Comparison of ENCODE assay signal across 16 cellular contexts in genomic region chr11:9745411-9746211, GRCh38.
A peak's percentile ranks its signal among the peaks of the same experiment; 100 is the strongest.
DNase-seq lines count a peak whose midpoint lies in the region; ATAC-seq, FAIRE-seq and TF ChIP-seq lines count a peak whose summit lies in the region.
"Had no signal": no experiment of that assay in that cellular context is flagged by ENCODE, and none has a peak within 500 bp of the region (broad histone marks: within the 10 kb centered on the region; RNA-seq: fewer than 3 reads in every experiment).

No MANE protein-coding gene starts in this region.

- H3K36me3 Mint-ChIP-seq in chondrocyte (ENCODE audit: low read depth), result peaks cover 27% of the 10 kb centered on the region
- peaks cover 42 to 57% of the 10 kb centered on the region in 2 donors for H3K36me3 Mint-ChIP-seq in CD14-positive monocyte
- H3K36me3 Mint-ChIP-seq in activated naive CD4-positive, alpha-beta T cell treated with anti-CD3 and anti-CD28 coated beads, Interleukin-2, amount 10 ng/mL, durations not matched to agents 7 days and 5 days, result peaks cover 6% of the 10 kb centered on the region

- peaks cover 3% of the 10 kb centered on the region for H3F3A ChIP-seq in PC-3 (ENCODE audit: low read length, unreplicated experiment)

- H3K27me3 Mint-ChIP-seq in chondrocyte (ENCODE audit: low read depth), result no peaks in the 10 kb centered on the region
- no peaks in the 10 kb centered on the region for H3K27me3 Mint-ChIP-seq in CD14-positive monocyte (ENCODE audit: low read depth in 3 of 3)
- peaks cover 3% of the 10 kb centered on the region for H3K27me3 Mint-ChIP-seq in activated naive CD4-positive, alpha-beta T cell treated with anti-CD3 and anti-CD28 coated beads, Interleukin-2, amount 10 ng/mL, durations not matched to agents 7 days and 5 days

- no peak overlapping the region for H3K9ac ChIP-seq in PC-3 (ENCODE audit: low read length)

- POLR2A ChIA-PET in PC-3 (lab: Charles Lee; ENCODE audit: unreplicated experiment), result no interaction called here

- H3K27ac ChIP-seq in PC-3 (ENCODE audit: low read length), result no peak overlapping the region
- H3K27ac ChIP-seq in pancreas, result no peak overlapping the region
- H3K27ac ChIP-seq: HL-60, psoas muscle had no signal

- H2AFZ ChIP-seq in PC-3 (ENCODE audit: low read length), result no peak overlapping the region

- H3K36me3 ChIP-seq in PC-3 (ENCODE audit: low read depth, low read length) (no peaks in the 10 kb centered on the region), pancreas (peaks cover 0 to 10% (median 0%) of the 10 kb centered on the region in 3 donors)

- H3K27me3 ChIP-seq in PC-3 (ENCODE audit: low read length), result no peaks in the 10 kb centered on the region
- H3K27me3 ChIP-seq in pancreas, result no peaks in the 10 kb centered on the region

- H3K4me2 ChIP-seq in PC-3 (ENCODE audit: low read length), result no peak overlapping the region

- FAIRE-seq in pancreas (lab: Jason Lieb, UNC), result no peak

- H4K20me1 ChIP-seq in PC-3 (ENCODE audit: low read length), result no peaks in the 10 kb centered on the region

- peak overlapping the region; percentile 5 for H3K27ac Mint-ChIP-seq in chondrocyte (ENCODE audit: unreplicated experiment)
- peak overlapping the region in 3 of 7 donors; percentile 30 to 77 (median 59) for H3K27ac Mint-ChIP-seq in CD14-positive monocyte
- H3K27ac Mint-ChIP-seq in activated naive CD4-positive, alpha-beta T cell treated with anti-CD3 and anti-CD28 coated beads, Interleukin-2, amount 10 ng/mL, durations not matched to agents 7 days and 5 days, result no peak overlapping the region
- H3K27ac Mint-ChIP-seq: endodermal cell had no signal

- no peak overlapping the region for H3K4me3 ChIP-seq in PC-3 (ENCODE audit: low read length)
- H3K4me3 ChIP-seq in pancreas, result no peak overlapping the region
- H3K4me3 ChIP-seq: lung, psoas muscle had no signal

- H3K9me2 ChIP-seq in PC-3 (replicated peaks; ENCODE audit: low read length), result no peaks in the 10 kb centered on the region

- TF ChIP-seq CTCF in chondrocyte (IDR thresholded peaks at IDR 0.05) (no peak), PC-3 (conservative IDR thresholded peaks at IDR 0.05; ENCODE audit: low read depth, low read length) (no peak), pancreas (IDR thresholded peaks at IDR 0.05) (no peak), CD14-positive monocyte (IDR thresholded peaks at IDR 0.05) (no peak)

- no peaks in the 10 kb centered on the region for H3K9me3 Mint-ChIP-seq in chondrocyte (ENCODE audit: low read depth)
- H3K9me3 Mint-ChIP-seq in CD14-positive monocyte, result no peaks in the 10 kb centered on the region
- no peaks in the 10 kb centered on the region for H3K9me3 Mint-ChIP-seq in activated naive CD4-positive, alpha-beta T cell treated with anti-CD3 and anti-CD28 coated beads, Interleukin-2, amount 10 ng/mL, durations not matched to agents 7 days and 5 days

- BruUV-seq in PC-3 (replicated peaks; lab: Mats Ljungman, UMichigan), result no TSS peak

- DNase-seq in chondrocyte (ENCODE audit: low spot score) (no peak), PC-3 (no peak), pancreas (no peak), CD14-positive monocyte (ENCODE audit: low spot score) (no peak)
- DNase-seq in activated naive CD4-positive, alpha-beta T cell treated with anti-CD3 and anti-CD28 coated beads, Interleukin-2, amount 10 ng/mL, durations not matched to agents 7 days and 5 days, result no peak
- DNase-seq: activated T-cell treated with anti-CD3 and anti-CD28 coated beads, Interleukin-2, amount 50 U/mL, for 1 hour; endodermal cell; GOT3; head of caudate nucleus; NCI-H1105; psoas muscle had no signal

- 80 to 82% methylated on average over 7 of the region's 7 CpGs for WGBS in pancreas, 2 donors

- peaks cover 27% of the 10 kb centered on the region for H3K4me1 Mint-ChIP-seq in chondrocyte (ENCODE audit: low read depth)
- H3K4me1 Mint-ChIP-seq in CD14-positive monocyte, result peaks cover 24% of the 10 kb centered on the region
- H3K4me1 Mint-ChIP-seq in activated naive CD4-positive, alpha-beta T cell treated with anti-CD3 and anti-CD28 coated beads, Interleukin-2, amount 10 ng/mL, durations not matched to agents 7 days and 5 days, result peaks cover 14% of the 10 kb centered on the region

- intact Hi-C loops in PC-3 (cut with micrococcal nuclease) (loop anchor here (5.0 kb wide), 1 partner anchor 83 kb away; the partner anchor contains the start of gene SWAP70), pancreas (cut with DNase I) (loop anchor here in 1 of 3 donors (5.0 kb wide), 1 partner anchor 133 kb away; no protein-coding TSS in a partner anchor), CD14-positive monocyte (cut with micrococcal nuclease) (loop anchor here in 1 of 2 donors (10.0 kb wide), 1 partner anchor 211 kb away; no protein-coding TSS in a partner anchor)

- H3K79me2 ChIP-seq in PC-3 (ENCODE audit: low read length), result no peaks in the 10 kb centered on the region

- H3K4me3 Mint-ChIP-seq in chondrocyte (ENCODE audit: unreplicated experiment), result no peak overlapping the region
- no peak overlapping the region for H3K4me3 Mint-ChIP-seq in CD14-positive monocyte
- H3K4me3 Mint-ChIP-seq in activated naive CD4-positive, alpha-beta T cell treated with anti-CD3 and anti-CD28 coated beads, Interleukin-2, amount 10 ng/mL, durations not matched to agents 7 days and 5 days, result no peak overlapping the region
- H3K4me3 Mint-ChIP-seq: endodermal cell had no signal

- CTCF ChIA-PET in PC-3 (lab: Charles Lee), result interaction anchor here (0.7 kb wide), 1 partner anchor 1541 kb away, joined by 3 read pairs; no protein-coding TSS in a partner anchor
- CTCF ChIA-PET in activated naive CD4-positive, alpha-beta T cell treated with anti-CD3 and anti-CD28 coated beads, Interleukin-2, amount 10 ng/mL, durations not matched to agents 7 days and 5 days (lab: Charles Lee), result interaction anchor here (0.9 to 7.3 kb wide), 4 partner anchors 132 to 209 kb away, joined by 3 to 106 read pairs (median 34); no protein-coding TSS in a partner anchor

- H3K4me1 ChIP-seq in PC-3 (ENCODE audit: insufficient read depth, low read length), result peaks cover 6% of the 10 kb centered on the region
- no peaks in the 10 kb centered on the region for H3K4me1 ChIP-seq in pancreas
- H3K4me1 ChIP-seq: psoas muscle had no signal

- ATAC-seq in GM18511 (IDR thresholded peaks at IDR 0.05; ENCODE audit: unreplicated experiment), result peak; percentile 75
- ATAC-seq in GM21515 (IDR thresholded peaks at IDR 0.05; ENCODE audit: unreplicated experiment), result peak; percentile 56
- peak; percentile 42 for ATAC-seq in HG03442 (IDR thresholded peaks at IDR 0.05; ENCODE audit: unreplicated experiment)
- no peak for ATAC-seq in PC-3
- no peak for ATAC-seq in pancreas
- ATAC-seq: psoas muscle had no signal

- H3K9me3 ChIP-seq in PC-3 (ENCODE audit: low read length), result no peaks in the 10 kb centered on the region
- H3K9me3 ChIP-seq in pancreas, result no peaks in the 10 kb centered on the region
- H3K9me3 ChIP-seq: psoas muscle had no signal

Comparison
In these comparisons a context has a peak if more than half of its experiments do, and no peak if none do; other contexts are left out.
1. ATAC-seq: peak in GM18511 (single experiment), GM21515 (single experiment) and HG03442 (single experiment); none in PC-3 (single experiment) and pancreas (0 of 4).